ENCODE assay signal across 1 cellular context in the genomic region with DNA sequence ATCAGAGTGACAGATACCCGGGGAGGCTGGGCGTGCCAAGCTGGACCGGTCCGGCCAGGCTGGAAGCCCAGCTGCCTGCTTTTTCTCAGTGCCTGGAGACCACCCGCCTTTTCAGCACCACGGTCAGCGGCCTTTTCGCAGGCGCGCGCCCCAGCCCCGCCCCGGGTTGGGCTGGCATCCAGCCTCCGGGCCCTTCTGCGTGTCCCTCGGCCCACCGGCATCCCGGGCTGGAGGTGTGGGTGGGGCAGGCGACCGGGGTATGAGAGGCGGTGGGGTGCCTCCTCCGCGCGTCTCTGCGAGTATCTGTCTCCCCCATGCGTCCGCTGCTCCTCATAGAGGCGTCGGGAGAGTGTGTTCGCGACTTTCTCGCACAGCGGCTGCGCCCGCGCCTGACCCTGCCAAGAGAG.
A peak's percentile ranks its signal among the peaks of the same experiment; 100 is the strongest.
TF ChIP-seq lines count a peak whose summit lies in the region.

No MANE protein-coding gene starts in this region.

TF ChIP-seq in K562, 482 proteins besides CTCF, POLR2A, EP300 and RAD21 (continued from another document):
- TF ChIP-seq ZNF23 (CRISPR knock-in tag; IDR thresholded peaks at IDR 0.05): no peak
- TF ChIP-seq, protein P1, sequence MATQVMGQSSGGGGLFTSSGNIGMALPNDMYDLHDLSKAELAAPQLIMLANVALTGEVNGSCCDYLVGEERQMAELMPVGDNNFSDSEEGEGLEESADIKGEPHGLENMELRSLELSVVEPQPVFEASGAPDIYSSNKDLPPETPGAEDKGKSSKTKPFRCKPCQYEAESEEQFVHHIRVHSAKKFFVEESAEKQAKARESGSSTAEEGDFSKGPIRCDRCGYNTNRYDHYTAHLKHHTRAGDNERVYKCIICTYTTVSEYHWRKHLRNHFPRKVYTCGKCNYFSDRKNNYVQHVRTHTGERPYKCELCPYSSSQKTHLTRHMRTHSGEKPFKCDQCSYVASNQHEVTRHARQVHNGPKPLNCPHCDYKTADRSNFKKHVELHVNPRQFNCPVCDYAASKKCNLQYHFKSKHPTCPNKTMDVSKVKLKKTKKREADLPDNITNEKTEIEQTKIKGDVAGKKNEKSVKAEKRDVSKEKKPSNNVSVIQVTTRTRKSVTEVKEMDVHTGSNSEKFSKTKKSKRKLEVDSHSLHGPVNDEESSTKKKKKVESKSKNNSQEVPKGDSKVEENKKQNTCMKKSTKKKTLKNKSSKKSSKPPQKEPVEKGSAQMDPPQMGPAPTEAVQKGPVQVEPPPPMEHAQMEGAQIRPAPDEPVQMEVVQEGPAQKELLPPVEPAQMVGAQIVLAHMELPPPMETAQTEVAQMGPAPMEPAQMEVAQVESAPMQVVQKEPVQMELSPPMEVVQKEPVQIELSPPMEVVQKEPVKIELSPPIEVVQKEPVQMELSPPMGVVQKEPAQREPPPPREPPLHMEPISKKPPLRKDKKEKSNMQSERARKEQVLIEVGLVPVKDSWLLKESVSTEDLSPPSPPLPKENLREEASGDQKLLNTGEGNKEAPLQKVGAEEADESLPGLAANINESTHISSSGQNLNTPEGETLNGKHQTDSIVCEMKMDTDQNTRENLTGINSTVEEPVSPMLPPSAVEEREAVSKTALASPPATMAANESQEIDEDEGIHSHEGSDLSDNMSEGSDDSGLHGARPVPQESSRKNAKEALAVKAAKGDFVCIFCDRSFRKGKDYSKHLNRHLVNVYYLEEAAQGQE (CRISPR knock-in tag; IDR thresholded peaks at IDR 0.05; ENCODE audit: low read depth): peak; percentile 98
- TF ChIP-seq TOE1 (IDR thresholded peaks at IDR 0.05; ENCODE audit: borderline replicate concordance): no peak
- TF ChIP-seq TOE1 (CRISPR knock-in tag; IDR thresholded peaks at IDR 0.05; ENCODE audit: borderline replicate concordance, low read depth): no peak
- TF ChIP-seq, protein P2, sequence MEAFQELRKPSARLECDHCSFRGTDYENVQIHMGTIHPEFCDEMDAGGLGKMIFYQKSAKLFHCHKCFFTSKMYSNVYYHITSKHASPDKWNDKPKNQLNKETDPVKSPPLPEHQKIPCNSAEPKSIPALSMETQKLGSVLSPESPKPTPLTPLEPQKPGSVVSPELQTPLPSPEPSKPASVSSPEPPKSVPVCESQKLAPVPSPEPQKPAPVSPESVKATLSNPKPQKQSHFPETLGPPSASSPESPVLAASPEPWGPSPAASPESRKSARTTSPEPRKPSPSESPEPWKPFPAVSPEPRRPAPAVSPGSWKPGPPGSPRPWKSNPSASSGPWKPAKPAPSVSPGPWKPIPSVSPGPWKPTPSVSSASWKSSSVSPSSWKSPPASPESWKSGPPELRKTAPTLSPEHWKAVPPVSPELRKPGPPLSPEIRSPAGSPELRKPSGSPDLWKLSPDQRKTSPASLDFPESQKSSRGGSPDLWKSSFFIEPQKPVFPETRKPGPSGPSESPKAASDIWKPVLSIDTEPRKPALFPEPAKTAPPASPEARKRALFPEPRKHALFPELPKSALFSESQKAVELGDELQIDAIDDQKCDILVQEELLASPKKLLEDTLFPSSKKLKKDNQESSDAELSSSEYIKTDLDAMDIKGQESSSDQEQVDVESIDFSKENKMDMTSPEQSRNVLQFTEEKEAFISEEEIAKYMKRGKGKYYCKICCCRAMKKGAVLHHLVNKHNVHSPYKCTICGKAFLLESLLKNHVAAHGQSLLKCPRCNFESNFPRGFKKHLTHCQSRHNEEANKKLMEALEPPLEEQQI (IDR thresholded peaks at IDR 0.05): peak; percentile 31; the same call in 1 of the 2 replicates
- no peak for TF ChIP-seq PCBP1 (IDR thresholded peaks at IDR 0.05; ENCODE audit: low read depth, low read length, poor library complexity, severe bottlenecking)
- TF ChIP-seq ZNF431 (CRISPR knock-in tag; IDR thresholded peaks at IDR 0.05): no peak
- no peak for TF ChIP-seq PHF8 (IDR thresholded peaks at IDR 0.05; ENCODE audit: borderline replicate concordance, low read length)
- no peak for TF ChIP-seq C11orf30 (IDR thresholded peaks at IDR 0.05; ENCODE audit: low read depth)
- TF ChIP-seq, protein P3, sequence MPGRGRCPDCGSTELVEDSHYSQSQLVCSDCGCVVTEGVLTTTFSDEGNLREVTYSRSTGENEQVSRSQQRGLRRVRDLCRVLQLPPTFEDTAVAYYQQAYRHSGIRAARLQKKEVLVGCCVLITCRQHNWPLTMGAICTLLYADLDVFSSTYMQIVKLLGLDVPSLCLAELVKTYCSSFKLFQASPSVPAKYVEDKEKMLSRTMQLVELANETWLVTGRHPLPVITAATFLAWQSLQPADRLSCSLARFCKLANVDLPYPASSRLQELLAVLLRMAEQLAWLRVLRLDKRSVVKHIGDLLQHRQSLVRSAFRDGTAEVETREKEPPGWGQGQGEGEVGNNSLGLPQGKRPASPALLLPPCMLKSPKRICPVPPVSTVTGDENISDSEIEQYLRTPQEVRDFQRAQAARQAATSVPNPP (IDR thresholded peaks at IDR 0.05; ENCODE audit: borderline replicate concordance, insufficient read depth, insufficient read length): no peak
- 0 out of 2 replicates have a peak, but pooled peaks have one; percentile 19 for TF ChIP-seq GABPB1 (CRISPR knock-in tag; IDR thresholded peaks at IDR 0.05)
